In the genomic region with DNA sequence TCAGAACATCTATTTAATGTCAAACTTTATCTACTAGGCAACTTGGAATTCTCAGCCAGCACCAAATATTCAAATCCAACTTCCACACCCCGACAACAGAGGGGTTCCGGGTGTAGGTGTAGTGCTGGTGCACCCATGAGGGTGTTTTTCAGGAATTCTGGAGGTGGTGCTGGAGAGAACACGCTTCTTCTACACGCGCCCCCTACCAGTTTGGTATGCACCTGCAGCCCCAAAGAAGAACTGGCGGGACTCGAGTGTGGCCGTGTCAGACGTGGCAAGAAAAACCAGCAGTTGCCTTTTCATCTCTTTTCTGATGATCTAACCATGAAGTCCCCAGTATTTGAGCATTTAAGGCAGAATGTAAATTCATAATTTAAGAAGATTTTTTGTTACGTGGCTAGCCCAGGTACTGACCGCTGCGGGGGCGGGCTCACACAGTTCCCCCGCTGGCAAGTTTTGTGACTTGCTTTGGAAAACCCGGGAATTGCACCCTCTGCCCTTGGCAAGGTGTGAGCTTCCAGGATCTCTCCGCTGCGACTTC, we compare ENCODE assay signal across 1 cellular context.
TF ChIP-seq lines count a peak whose summit lies in the region.

No MANE protein-coding gene starts in this region.

TF ChIP-seq in HepG2, 621 proteins besides CTCF, POLR2A, EP300 and RAD21 (continued from another document and continues in another):
- TF ChIP-seq, protein P1, sequence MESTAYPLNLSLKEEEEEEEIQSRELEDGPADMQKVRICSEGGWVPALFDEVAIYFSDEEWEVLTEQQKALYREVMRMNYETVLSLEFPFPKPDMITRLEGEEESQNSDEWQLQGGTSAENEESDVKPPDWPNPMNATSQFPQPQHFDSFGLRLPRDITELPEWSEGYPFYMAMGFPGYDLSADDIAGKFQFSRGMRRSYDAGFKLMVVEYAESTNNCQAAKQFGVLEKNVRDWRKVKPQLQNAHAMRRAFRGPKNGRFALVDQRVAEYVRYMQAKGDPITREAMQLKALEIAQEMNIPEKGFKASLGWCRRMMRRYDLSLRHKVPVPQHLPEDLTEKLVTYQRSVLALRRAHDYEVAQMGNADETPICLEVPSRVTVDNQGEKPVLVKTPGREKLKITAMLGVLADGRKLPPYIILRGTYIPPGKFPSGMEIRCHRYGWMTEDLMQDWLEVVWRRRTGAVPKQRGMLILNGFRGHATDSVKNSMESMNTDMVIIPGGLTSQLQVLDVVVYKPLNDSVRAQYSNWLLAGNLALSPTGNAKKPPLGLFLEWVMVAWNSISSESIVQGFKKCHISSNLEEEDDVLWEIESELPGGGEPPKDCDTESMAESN (CRISPR knock-in tag; conservative IDR thresholded peaks at IDR 0.05): no peak
- TF ChIP-seq ZNF605 (CRISPR knock-in tag; IDR thresholded peaks at IDR 0.05) (no peak), IRF2 (CRISPR knock-in tag; IDR thresholded peaks at IDR 0.05) (no peak), ATF7-NPFF (CRISPR knock-in tag; IDR thresholded peaks at IDR 0.05; ENCODE audit: low read depth) (no peak), GFI1 (CRISPR knock-in tag; IDR thresholded peaks at IDR 0.05; ENCODE audit: borderline replicate concordance) (peak; percentile 70; the same call in 1 of the 2 replicates), POLR2AphosphoS5 (IDR thresholded peaks at IDR 0.05; ENCODE audit: low read depth, low read length) (0 out of 2 replicates have a peak, but pooled peaks have one; percentile 2), DDIT3 (CRISPR knock-in tag; IDR thresholded peaks at IDR 0.05) (no peak), ZNF260 (CRISPR knock-in tag; IDR thresholded peaks at IDR 0.05; ENCODE audit: borderline replicate concordance, low read depth) (no peak), XRCC5 (optimal IDR thresholded peaks at IDR 0.05; ENCODE audit: low read length) (peak; percentile 11), TBX3 (IDR thresholded peaks at IDR 0.05; ENCODE audit: borderline replicate concordance) (no peak), U2AF1 (optimal IDR thresholded peaks at IDR 0.05; ENCODE audit: low read depth, low read length) (no peak), MYC (CRISPR knock-in tag; IDR thresholded peaks at IDR 0.05; ENCODE audit: borderline replicate concordance) (no peak), FUBP1 (CRISPR knock-in tag; IDR thresholded peaks at IDR 0.05; ENCODE audit: borderline replicate concordance) (no peak), SP2 (CRISPR knock-in tag; IDR thresholded peaks at IDR 0.05) (no peak), ZNF382 (CRISPR knock-in tag; IDR thresholded peaks at IDR 0.05; ENCODE audit: borderline replicate concordance) (no peak), ARID2 (CRISPR knock-in tag; IDR thresholded peaks at IDR 0.05; ENCODE audit: borderline replicate concordance) (no peak), ZNF30 (CRISPR knock-in tag; IDR thresholded peaks at IDR 0.05) (no peak), ZNF282 (IDR thresholded peaks at IDR 0.05; ENCODE audit: partially characterized antibody) (no peak), REL (CRISPR knock-in tag; conservative IDR thresholded peaks at IDR 0.05) (0 out of 2 replicates have a peak, but pooled peaks have one; percentile 30), ZNF562 (CRISPR knock-in tag; IDR thresholded peaks at IDR 0.05; ENCODE audit: borderline replicate concordance) (no peak), HOXA3 (CRISPR knock-in tag; IDR thresholded peaks at IDR 0.05) (no peak), PRDM4 (CRISPR knock-in tag; IDR thresholded peaks at IDR 0.05; ENCODE audit: borderline replicate concordance) (no peak), ZFP90 (CRISPR knock-in tag; IDR thresholded peaks at IDR 0.05; ENCODE audit: borderline replicate concordance) (no peak), TIGD3 (CRISPR knock-in tag; IDR thresholded peaks at IDR 0.05; ENCODE audit: borderline replicate concordance) (no peak), ZNF136 (CRISPR knock-in tag; IDR thresholded peaks at IDR 0.05; ENCODE audit: low read depth) (no peak), HCFC1 (IDR thresholded peaks at IDR 0.05; ENCODE audit: low read depth, low read length) (no peak), TEAD3 (CRISPR knock-in tag; optimal IDR thresholded peaks at IDR 0.05; ENCODE audit: borderline replicate concordance) (peak; percentile 95), DRAP1 (CRISPR knock-in tag; IDR thresholded peaks at IDR 0.05) (no peak), NFKB2 (CRISPR knock-in tag; IDR thresholded peaks at IDR 0.05; ENCODE audit: borderline replicate concordance) (no peak), PAX8 (CRISPR knock-in tag; IDR thresholded peaks at IDR 0.05; ENCODE audit: borderline replicate concordance) (0 out of 2 replicates have a peak, but pooled peaks have one; percentile 25), HNRNPLL (IDR thresholded peaks at IDR 0.05; ENCODE audit: low read depth, low read length, poor library complexity, severe bottlenecking) (no peak), ZNF670 (CRISPR knock-in tag; IDR thresholded peaks at IDR 0.05; ENCODE audit: borderline replicate concordance) (no peak), ZNF430 (CRISPR knock-in tag; IDR thresholded peaks at IDR 0.05) (no peak), MXI1 (IDR thresholded peaks at IDR 0.05; ENCODE audit: borderline replicate concordance, low read depth, low read length) (0 out of 3 replicates have a peak, but pooled peaks have one; percentile 13), ZBTB7A (CRISPR knock-in tag; IDR thresholded peaks at IDR 0.05) (no peak), ZMYM2 (CRISPR knock-in tag; IDR thresholded peaks at IDR 0.05) (no peak), ZNF777 (CRISPR knock-in tag; IDR thresholded peaks at IDR 0.05) (peak; percentile 74; the same call in 1 of the 2 replicates), HDAC1 (CRISPR knock-in tag; IDR thresholded peaks at IDR 0.05) (no peak), ZBTB7B (CRISPR knock-in tag; IDR thresholded peaks at IDR 0.05) (0 out of 2 replicates have a peak, but pooled peaks have one; percentile 10), KDM6A (CRISPR knock-in tag; IDR thresholded peaks at IDR 0.05; ENCODE audit: low read depth) (no peak), DR1 (CRISPR knock-in tag; IDR thresholded peaks at IDR 0.05) (no peak), ZNF510 (CRISPR knock-in tag; IDR thresholded peaks at IDR 0.05; ENCODE audit: low read depth) (0 out of 2 replicates have a peak, but pooled peaks have one; percentile 55)
- TF ChIP-seq, protein P2, sequence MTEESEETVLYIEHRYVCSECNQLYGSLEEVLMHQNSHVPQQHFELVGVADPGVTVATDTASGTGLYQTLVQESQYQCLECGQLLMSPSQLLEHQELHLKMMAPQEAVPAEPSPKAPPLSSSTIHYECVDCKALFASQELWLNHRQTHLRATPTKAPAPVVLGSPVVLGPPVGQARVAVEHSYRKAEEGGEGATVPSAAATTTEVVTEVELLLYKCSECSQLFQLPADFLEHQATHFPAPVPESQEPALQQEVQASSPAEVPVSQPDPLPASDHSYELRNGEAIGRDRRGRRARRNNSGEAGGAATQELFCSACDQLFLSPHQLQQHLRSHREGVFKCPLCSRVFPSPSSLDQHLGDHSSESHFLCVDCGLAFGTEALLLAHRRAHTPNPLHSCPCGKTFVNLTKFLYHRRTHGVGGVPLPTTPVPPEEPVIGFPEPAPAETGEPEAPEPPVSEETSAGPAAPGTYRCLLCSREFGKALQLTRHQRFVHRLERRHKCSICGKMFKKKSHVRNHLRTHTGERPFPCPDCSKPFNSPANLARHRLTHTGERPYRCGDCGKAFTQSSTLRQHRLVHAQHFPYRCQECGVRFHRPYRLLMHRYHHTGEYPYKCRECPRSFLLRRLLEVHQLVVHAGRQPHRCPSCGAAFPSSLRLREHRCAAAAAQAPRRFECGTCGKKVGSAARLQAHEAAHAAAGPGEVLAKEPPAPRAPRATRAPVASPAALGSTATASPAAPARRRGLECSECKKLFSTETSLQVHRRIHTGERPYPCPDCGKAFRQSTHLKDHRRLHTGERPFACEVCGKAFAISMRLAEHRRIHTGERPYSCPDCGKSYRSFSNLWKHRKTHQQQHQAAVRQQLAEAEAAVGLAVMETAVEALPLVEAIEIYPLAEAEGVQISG (CRISPR knock-in tag; IDR thresholded peaks at IDR 0.05): no peak
- TF ChIP-seq, protein P3, sequence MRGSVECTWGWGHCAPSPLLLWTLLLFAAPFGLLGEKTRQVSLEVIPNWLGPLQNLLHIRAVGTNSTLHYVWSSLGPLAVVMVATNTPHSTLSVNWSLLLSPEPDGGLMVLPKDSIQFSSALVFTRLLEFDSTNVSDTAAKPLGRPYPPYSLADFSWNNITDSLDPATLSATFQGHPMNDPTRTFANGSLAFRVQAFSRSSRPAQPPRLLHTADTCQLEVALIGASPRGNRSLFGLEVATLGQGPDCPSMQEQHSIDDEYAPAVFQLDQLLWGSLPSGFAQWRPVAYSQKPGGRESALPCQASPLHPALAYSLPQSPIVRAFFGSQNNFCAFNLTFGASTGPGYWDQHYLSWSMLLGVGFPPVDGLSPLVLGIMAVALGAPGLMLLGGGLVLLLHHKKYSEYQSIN (CRISPR knock-in tag; IDR thresholded peaks at IDR 0.05; ENCODE audit: borderline replicate concordance): no peak
- TF ChIP-seq, protein P4, sequence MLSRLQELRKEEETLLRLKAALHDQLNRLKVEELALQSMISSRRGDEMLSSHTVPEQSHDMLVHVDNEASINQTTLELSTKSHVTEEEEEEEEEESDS (CRISPR knock-in tag; IDR thresholded peaks at IDR 0.05; ENCODE audit: borderline replicate concordance): no peak
- TF ChIP-seq, protein P5, sequence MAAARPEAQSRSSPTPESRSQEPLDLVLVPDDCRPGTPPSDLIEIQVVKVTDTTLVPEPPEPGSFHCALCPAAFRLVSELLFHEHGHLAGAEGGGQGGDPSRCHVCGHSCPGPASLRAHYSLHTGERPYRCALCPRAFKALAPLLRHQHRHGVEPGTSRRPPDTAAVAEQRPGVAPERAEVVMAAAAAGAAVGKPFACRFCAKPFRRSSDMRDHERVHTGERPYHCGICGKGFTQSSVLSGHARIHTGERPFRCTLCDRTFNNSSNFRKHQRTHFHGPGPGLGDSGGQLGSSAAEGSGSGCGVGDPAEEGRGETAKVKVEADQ (CRISPR knock-in tag; IDR thresholded peaks at IDR 0.05; ENCODE audit: borderline replicate concordance): no peak
- TF ChIP-seq, protein P6, sequence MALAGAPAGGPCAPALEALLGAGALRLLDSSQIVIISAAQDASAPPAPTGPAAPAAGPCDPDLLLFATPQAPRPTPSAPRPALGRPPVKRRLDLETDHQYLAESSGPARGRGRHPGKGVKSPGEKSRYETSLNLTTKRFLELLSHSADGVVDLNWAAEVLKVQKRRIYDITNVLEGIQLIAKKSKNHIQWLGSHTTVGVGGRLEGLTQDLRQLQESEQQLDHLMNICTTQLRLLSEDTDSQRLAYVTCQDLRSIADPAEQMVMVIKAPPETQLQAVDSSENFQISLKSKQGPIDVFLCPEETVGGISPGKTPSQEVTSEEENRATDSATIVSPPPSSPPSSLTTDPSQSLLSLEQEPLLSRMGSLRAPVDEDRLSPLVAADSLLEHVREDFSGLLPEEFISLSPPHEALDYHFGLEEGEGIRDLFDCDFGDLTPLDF (CRISPR knock-in tag; IDR thresholded peaks at IDR 0.05): 0 out of 2 replicates have a peak, but pooled peaks have one; percentile 38
